Comparison of ENCODE assay signal across 8 cellular contexts in the genomic region with DNA sequence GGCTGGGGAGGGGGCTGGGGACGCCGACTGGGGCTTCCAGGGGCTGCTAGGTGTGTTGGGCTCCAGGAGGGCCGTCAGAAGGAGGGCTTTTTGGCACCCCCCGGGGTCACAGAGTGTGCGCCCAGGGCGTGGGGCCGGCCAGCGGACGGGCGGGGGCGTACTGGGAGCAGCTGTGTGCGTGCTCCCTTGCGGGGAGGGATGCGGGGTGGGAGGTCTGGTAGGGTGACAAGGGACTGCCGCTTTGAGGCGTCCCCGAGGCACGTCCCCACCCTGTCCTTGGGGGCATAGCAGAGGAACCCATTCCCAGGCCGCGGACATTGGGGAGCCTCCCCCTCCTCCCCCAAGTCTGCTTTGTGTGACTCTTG. TPM values are rescaled to one million over a fixed set of nuclear protein-coding genes. Genes with fewer than 3 reads are reported as not detected.
DNase-seq lines count a peak whose midpoint lies in the region; ATAC-seq and TF ChIP-seq lines count a peak whose summit lies in the region.

No MANE protein-coding gene starts in this region.

- H2BK12ac ChIP-seq in neuronal stem cell (ENCODE audit: low read length): no peak overlapping the region

- TF ChIP-seq CTCF in HCT116 (IDR thresholded peaks at IDR 0.05 in 2 of 3, conservative IDR thresholded peaks at IDR 0.05 in 1 of 3; ENCODE audit: borderline replicate concordance in 1 of 3, insufficient read depth in 1 of 3, low read depth in 2 of 3, low read length in 2 of 3): no peak

- CTCF ChIA-PET in HCT116 (lab: Charles Lee): interaction anchor here (1.2 kb wide), 1 partner anchor 130 kb away, joined by 3 read pairs; no protein-coding TSS in a partner anchor

- 5 to 6% methylated on average over 20 of the region's 20 CpGs for WGBS in ectodermal cell, 2 experiments
- WGBS in neuronal stem cell (ENCODE audit: extremely low coverage in 2 of 2, insufficient read length in 2 of 2, insufficient replicate concordance in 1 of 2), 2 donors: no CpG with 5 or more reads among the region's 20 CpGs

- H3K36me3 ChIP-seq in BLaER1: no peaks in the 10 kb centered on the region
- no peaks in the 10 kb centered on the region for H3K36me3 ChIP-seq in HCT116 (ENCODE audit: control insufficient read depth in 1 of 2, insufficient read depth in 2 of 2, low read length in 2 of 2)
- no peaks in the 10 kb centered on the region for H3K36me3 ChIP-seq in ectodermal cell (ENCODE audit: control insufficient read depth, insufficient read depth, low read length)
- no peaks in the 10 kb centered on the region for H3K36me3 ChIP-seq in neuronal stem cell (replicated peaks in 1 of 2; ENCODE audit: control insufficient read depth in 2 of 2, insufficient read depth in 2 of 2, low read length in 2 of 2)

- H3K9me3 ChIP-seq in BLaER1 (no peaks in the 10 kb centered on the region), HCT116 (ENCODE audit: control insufficient read depth in 1 of 2, insufficient read depth in 1 of 2, low read depth in 1 of 2, low read length in 2 of 2) (no peaks in the 10 kb centered on the region), ectodermal cell (ENCODE audit: control insufficient read depth, low read length) (no peaks in the 10 kb centered on the region), neuronal stem cell (replicated peaks in 1 of 2; ENCODE audit: control insufficient read depth in 2 of 2, insufficient read depth in 1 of 2, low read depth in 1 of 2, low read length in 2 of 2) (peaks cover 0 to 2% of the 10 kb centered on the region in 2 donors)

- H4K20me1 ChIP-seq in BLaER1 (peaks cover 14% of the 10 kb centered on the region; the same call in 1 of the 2 replicates), HCT116 (ENCODE audit: insufficient read depth) (no peaks in the 10 kb centered on the region)

- no peak overlapping the region for H2BK120ac ChIP-seq in neuronal stem cell (ENCODE audit: low read depth, low read length)

- H3K18ac ChIP-seq in neuronal stem cell (ENCODE audit: low read length): peak overlapping the region; percentile 96

- H3K14ac ChIP-seq in neuronal stem cell (ENCODE audit: low read length): no peak overlapping the region

- no peaks in the 10 kb centered on the region for H3K79me2 ChIP-seq in HCT116 (ENCODE audit: insufficient read depth, low read length)

- H3K9me2 ChIP-seq in HCT116 (ENCODE audit: insufficient read depth): no peaks in the 10 kb centered on the region

- no TSS peak for BruUV-seq in HCT116 (replicated peaks; lab: Mats Ljungman, UMichigan)

- peak overlapping the region; percentile 90 for H2AK5ac ChIP-seq in neuronal stem cell (ENCODE audit: low read depth, low read length)

- RAD21 ChIA-PET in HCT116 (lab: Charles Lee; ENCODE audit: low non-redundant PET in 1 of 2, low total read pairs in 2 of 2, uncharacterized antibody in 2 of 2, unreplicated experiment in 2 of 2): no interaction called here

- POLR2A ChIA-PET in HCT116 (lab: Charles Lee): no interaction called here

- H3K27me3 ChIP-seq in BLaER1: peaks cover 24% of the 10 kb centered on the region
- H3K27me3 ChIP-seq in HCT116 (ENCODE audit: insufficient read depth, low read length): no peaks in the 10 kb centered on the region
- H3K27me3 ChIP-seq in ectodermal cell (ENCODE audit: control insufficient read depth, insufficient read depth, low read length, poor library complexity, severe bottlenecking): peaks cover 54% of the 10 kb centered on the region
- peaks cover 10 to 75% (median 51%) of the 10 kb centered on the region in 3 experiments for H3K27me3 ChIP-seq in neuronal stem cell (ENCODE audit: control insufficient read depth in 3 of 3, insufficient read depth in 3 of 3, low read depth in 1 of 3, low read length in 3 of 3)

- H3K4ac ChIP-seq in neuronal stem cell (ENCODE audit: low read length): no peak overlapping the region

- ATAC-seq in HCT116 (no peak), GM19463 (IDR thresholded peaks at IDR 0.05; ENCODE audit: unreplicated experiment) (no peak)

- no peak overlapping the region for H4K8ac ChIP-seq in neuronal stem cell (ENCODE audit: low read depth, low read length)

- intact Hi-C loops in HCT116 (cut with micrococcal nuclease): no loop called here

- TF ChIP-seq RAD21 in HCT116 (IDR thresholded peaks at IDR 0.05; ENCODE audit: low read depth): no peak

- H2AFZ ChIP-seq in HCT116 (ENCODE audit: low read depth, low read length, poor library complexity, severe bottlenecking) (no peak overlapping the region), neuronal stem cell (ENCODE audit: low read length) (peak overlapping the region; percentile 96)

- TF ChIP-seq POLR2A in HCT116 (IDR thresholded peaks at IDR 0.05; ENCODE audit: borderline replicate concordance, extremely low read depth, insufficient read depth, insufficient read length): no peak

- H3K4me2 ChIP-seq in BLaER1: peak overlapping the region; percentile 97
- H3K4me2 ChIP-seq in HCT116 (ENCODE audit: low read length): peak overlapping the region; percentile 83
- peak overlapping the region; percentile 98 for H3K4me2 ChIP-seq in neuronal stem cell (ENCODE audit: insufficient read depth, low read length, poor library complexity, severe bottlenecking)

- peak overlapping the region; percentile 70; the same call in 1 of the 2 replicates for H3K27ac ChIP-seq in BLaER1
- H3K27ac ChIP-seq in HCT116 (ENCODE audit: low read depth, low read length): no peak overlapping the region
- no peak overlapping the region for H3K27ac ChIP-seq in ectodermal cell (ENCODE audit: insufficient read depth, low read depth, low read length, poor library complexity, severe bottlenecking)
- H3K27ac ChIP-seq in neuronal stem cell (replicated peaks; ENCODE audit: low read length): no peak overlapping the region

- peak overlapping the region; percentile 81 for H3K4me3 ChIP-seq in BLaER1
- peak overlapping the region; percentile 35 to 57 for H3K4me3 ChIP-seq in HCT116 (replicated peaks in 1 of 2; ENCODE audit: low read depth in 1 of 2, low read length in 2 of 2)
- peak overlapping the region; percentile 43 for H3K4me3 ChIP-seq in ectodermal cell (ENCODE audit: insufficient read depth, low read depth, low read length)
- H3K4me3 ChIP-seq in neuronal stem cell (ENCODE audit: low read length in 2 of 2): peak overlapping the region; percentile 48 to 89

- peak overlapping the region; percentile 35 for H2BK5ac ChIP-seq in neuronal stem cell (ENCODE audit: low read length)

- peaks cover 85% of the 10 kb centered on the region for H3K4me1 ChIP-seq in BLaER1
- peaks cover 16 to 46% of the 10 kb centered on the region in 2 experiments for H3K4me1 ChIP-seq in HCT116 (ENCODE audit: control insufficient read depth in 1 of 2, insufficient read depth in 2 of 2, low read length in 2 of 2)
- peaks cover 49% of the 10 kb centered on the region for H3K4me1 ChIP-seq in ectodermal cell (ENCODE audit: control insufficient read depth, insufficient read depth, low read length)
- H3K4me1 ChIP-seq in neuronal stem cell (ENCODE audit: control insufficient read depth in 2 of 2, insufficient read depth in 1 of 2, low read depth in 1 of 2, low read length in 2 of 2): peaks cover 26 to 52% of the 10 kb centered on the region in 2 donors

- H3K9ac ChIP-seq in BLaER1 (peak overlapping the region; percentile 78), HCT116 (ENCODE audit: low read length) (peak overlapping the region; percentile 58), neuronal stem cell (ENCODE audit: low read depth, low read length, poor library complexity) (peak overlapping the region; percentile 64)

- DNase-seq in HCT116 (ENCODE audit: low read depth, low spot score) (no peak), neuronal stem cell (ENCODE audit: low spot score) (no peak), NCI-H1436 treated with DMSO at 0.1 percent for 48 hours (lab: John Stamatoyannopoulos, UW) (no peak), NCI-H446 treated with DMSO at 0.1 percent for 48 hours (lab: John Stamatoyannopoulos, UW) (no peak), AML-193 (lab: John Stamatoyannopoulos, UW) (no peak)

- no peaks in the 10 kb centered on the region for H3K79me1 ChIP-seq in neuronal stem cell (ENCODE audit: low read depth, low read length)

- peak overlapping the region; percentile 59 for H3K23ac ChIP-seq in neuronal stem cell (ENCODE audit: low read depth, low read length, poor library complexity)

- H4K91ac ChIP-seq in neuronal stem cell (ENCODE audit: low read depth, low read length, poor library complexity): no peak overlapping the region

- H2BK15ac ChIP-seq in neuronal stem cell (ENCODE audit: low read length): peak overlapping the region; percentile 88

TF ChIP-seq in HCT116, 20 proteins besides CTCF, POLR2A, EP300 and RAD21 (continues in another document):
- TF ChIP-seq, protein P1, sequence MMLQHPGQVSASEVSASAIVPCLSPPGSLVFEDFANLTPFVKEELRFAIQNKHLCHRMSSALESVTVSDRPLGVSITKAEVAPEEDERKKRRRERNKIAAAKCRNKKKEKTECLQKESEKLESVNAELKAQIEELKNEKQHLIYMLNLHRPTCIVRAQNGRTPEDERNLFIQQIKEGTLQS (IDR thresholded peaks at IDR 0.05): no peak
- TF ChIP-seq SRF (IDR thresholded peaks at IDR 0.05; ENCODE audit: low read depth) (no peak), SIN3A (IDR thresholded peaks at IDR 0.05; ENCODE audit: low read depth) (no peak), POLR2AphosphoS5 (IDR thresholded peaks at IDR 0.05; ENCODE audit: low read depth, low read length) (no peak)

RNA-seq across cellular contexts. Expression of a gene that starts 1.1 kb away (rescaled TPM):
- total RNA-seq in HCT116 (2021; ENCODE audit: unreplicated experiment): 7.0 TPM
- 4.0 and 4.1 TPM in 2 replicates for polyA plus RNA-seq in HCT116 (2012)
- 1.5 TPM for polyA plus RNA-seq in ectodermal cell (2013, experiment 1 of 4)
- 1.5 TPM for polyA plus RNA-seq in ectodermal cell (2013, experiment 2 of 4)
- polyA plus RNA-seq in ectodermal cell (2013, experiment 3 of 4): 2.1 TPM
- 2.6 TPM for polyA plus RNA-seq in ectodermal cell (2013, experiment 4 of 4)
- 3.4 TPM for polyA plus RNA-seq in neuronal stem cell (2013, experiment 1 of 2)
- 3.1 TPM for polyA plus RNA-seq in neuronal stem cell (2013, experiment 2 of 2)
